ENCODE assay signal across 1 cellular context in genomic region chr3:112115161-112115739, GRCh38.
TF ChIP-seq lines count a peak whose summit lies in the region.

No MANE protein-coding gene starts in this region.

TF ChIP-seq in GM12878, 131 proteins besides CTCF, POLR2A, EP300 and RAD21 (continued from another document and continues in another):
- TF ChIP-seq E4F1 (IDR thresholded peaks at IDR 0.05; ENCODE audit: borderline replicate concordance, partially characterized antibody) (no peak), TCF12 (IDR thresholded peaks at IDR 0.05; ENCODE audit: low read depth, low read length) (peak; percentile 80), SPI1 (IDR thresholded peaks at IDR 0.05; ENCODE audit: borderline replicate concordance, insufficient read depth, low read depth, low read length) (0 out of 2 replicates have a peak, but pooled peaks have one; percentile 7), ZNF592 (IDR thresholded peaks at IDR 0.05) (no peak; the same call in 1 of the 2 replicates), HDGF (IDR thresholded peaks at IDR 0.05) (peak; percentile 77; the same call in 1 of the 2 replicates), CREM (IDR thresholded peaks at IDR 0.05; ENCODE audit: low read depth) (peak; percentile 68), STAT1 (conservative IDR thresholded peaks at IDR 0.05) (no peak), ZNF217 (IDR thresholded peaks at IDR 0.05) (0 out of 2 replicates have a peak, but pooled peaks have one; percentile 25), CHD1 (IDR thresholded peaks at IDR 0.05; ENCODE audit: low read depth, low read length) (peak; percentile 80; the same call in 1 of the 2 replicates), HSF1 (IDR thresholded peaks at IDR 0.05; ENCODE audit: low read depth, low read length) (no peak), CREB1 (IDR thresholded peaks at IDR 0.05; ENCODE audit: low read depth) (peak; percentile 89), ZBTB40 (IDR thresholded peaks at IDR 0.05; ENCODE audit: borderline replicate concordance) (no peak), KDM1A (IDR thresholded peaks at IDR 0.05; ENCODE audit: borderline replicate concordance) (no peak), SMARCA5 (IDR thresholded peaks at IDR 0.05) (0 out of 2 replicates have a peak, but pooled peaks have one; percentile 12), JUND (IDR thresholded peaks at IDR 0.05; ENCODE audit: low read depth, low read length) (peak; percentile 29; the same call in 1 of the 2 replicates), PML (IDR thresholded peaks at IDR 0.05; ENCODE audit: low read length) (peak; percentile 58), ZBTB33 (IDR thresholded peaks at IDR 0.05) (no peak), MEF2A (IDR thresholded peaks at IDR 0.05; ENCODE audit: insufficient read depth, low read depth, low read length) (peak; percentile 52; the same call in 1 of the 2 replicates), NBN (IDR thresholded peaks at IDR 0.05) (peak; percentile 57), MXI1 (IDR thresholded peaks at IDR 0.05; ENCODE audit: low read depth, low read length) (no peak), BMI1 (IDR thresholded peaks at IDR 0.05; ENCODE audit: borderline replicate concordance) (no peak), IKZF2 (IDR thresholded peaks at IDR 0.05) (peak; percentile 84 to 88), RB1 (IDR thresholded peaks at IDR 0.05; ENCODE audit: borderline replicate concordance) (no peak), NFIC (IDR thresholded peaks at IDR 0.05; ENCODE audit: low read depth, low read length) (peak; percentile 73), CEBPB (IDR thresholded peaks at IDR 0.05; ENCODE audit: borderline replicate concordance in 1 of 2, low read depth in 2 of 2, low read length in 2 of 2) (no peak), ATF3 (IDR thresholded peaks at IDR 0.05; ENCODE audit: borderline replicate concordance, extremely low read depth, low read depth, low read length) (no peak), IKZF1 (conservative IDR thresholded peaks at IDR 0.05) (peak; percentile 73), SKIL (IDR thresholded peaks at IDR 0.05; ENCODE audit: low read depth, poor library complexity, severe bottlenecking) (no peak), NFXL1 (IDR thresholded peaks at IDR 0.05; ENCODE audit: borderline replicate concordance) (no peak), ESRRA (IDR thresholded peaks at IDR 0.05; ENCODE audit: low read length) (no peak), NR2F1 (conservative IDR thresholded peaks at IDR 0.05) (no peak), MTA3 (IDR thresholded peaks at IDR 0.05; ENCODE audit: borderline replicate concordance, low read length) (no peak; the same call in 1 of the 2 replicates), CEBPZ (IDR thresholded peaks at IDR 0.05; ENCODE audit: low read depth, low read length) (no peak), MAX (IDR thresholded peaks at IDR 0.05; ENCODE audit: low read depth, low read length) (no peak), POLR2AphosphoS2 (IDR thresholded peaks at IDR 0.05; ENCODE audit: low read depth, low read length) (peak; percentile 48; the same call in 1 of the 2 replicates), JUNB (IDR thresholded peaks at IDR 0.05) (peak; percentile 72), ZNF384 (IDR thresholded peaks at IDR 0.05; ENCODE audit: borderline replicate concordance, low read depth, low read length) (peak; percentile 66)
